Comparison of ENCODE assay signal across 1 cellular context in the genomic region with DNA sequence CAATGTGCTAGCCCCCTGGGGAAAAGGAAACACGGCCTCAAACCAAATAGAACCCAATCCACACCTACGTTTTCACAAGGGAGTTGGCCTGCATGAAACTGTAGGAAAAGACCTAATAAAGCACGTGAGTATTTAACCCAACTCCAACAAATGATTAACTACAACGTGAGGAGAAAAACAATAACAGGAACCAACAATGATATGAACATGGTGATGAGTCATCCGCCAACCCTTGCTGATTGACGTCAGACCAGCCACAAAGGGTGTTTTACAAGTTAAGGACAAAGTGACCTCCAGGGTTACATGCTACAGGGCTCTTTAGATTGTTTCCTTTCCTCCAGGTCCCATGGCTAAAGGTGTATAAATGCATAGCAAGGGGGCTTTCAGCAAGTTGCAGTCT.
TF ChIP-seq lines count a peak whose summit lies in the region.

No MANE protein-coding gene starts in this region.

TF ChIP-seq in GM12878, 131 proteins besides CTCF, POLR2A, EP300 and RAD21 (continued from another document and continues in another):
- TF ChIP-seq, protein P1, sequence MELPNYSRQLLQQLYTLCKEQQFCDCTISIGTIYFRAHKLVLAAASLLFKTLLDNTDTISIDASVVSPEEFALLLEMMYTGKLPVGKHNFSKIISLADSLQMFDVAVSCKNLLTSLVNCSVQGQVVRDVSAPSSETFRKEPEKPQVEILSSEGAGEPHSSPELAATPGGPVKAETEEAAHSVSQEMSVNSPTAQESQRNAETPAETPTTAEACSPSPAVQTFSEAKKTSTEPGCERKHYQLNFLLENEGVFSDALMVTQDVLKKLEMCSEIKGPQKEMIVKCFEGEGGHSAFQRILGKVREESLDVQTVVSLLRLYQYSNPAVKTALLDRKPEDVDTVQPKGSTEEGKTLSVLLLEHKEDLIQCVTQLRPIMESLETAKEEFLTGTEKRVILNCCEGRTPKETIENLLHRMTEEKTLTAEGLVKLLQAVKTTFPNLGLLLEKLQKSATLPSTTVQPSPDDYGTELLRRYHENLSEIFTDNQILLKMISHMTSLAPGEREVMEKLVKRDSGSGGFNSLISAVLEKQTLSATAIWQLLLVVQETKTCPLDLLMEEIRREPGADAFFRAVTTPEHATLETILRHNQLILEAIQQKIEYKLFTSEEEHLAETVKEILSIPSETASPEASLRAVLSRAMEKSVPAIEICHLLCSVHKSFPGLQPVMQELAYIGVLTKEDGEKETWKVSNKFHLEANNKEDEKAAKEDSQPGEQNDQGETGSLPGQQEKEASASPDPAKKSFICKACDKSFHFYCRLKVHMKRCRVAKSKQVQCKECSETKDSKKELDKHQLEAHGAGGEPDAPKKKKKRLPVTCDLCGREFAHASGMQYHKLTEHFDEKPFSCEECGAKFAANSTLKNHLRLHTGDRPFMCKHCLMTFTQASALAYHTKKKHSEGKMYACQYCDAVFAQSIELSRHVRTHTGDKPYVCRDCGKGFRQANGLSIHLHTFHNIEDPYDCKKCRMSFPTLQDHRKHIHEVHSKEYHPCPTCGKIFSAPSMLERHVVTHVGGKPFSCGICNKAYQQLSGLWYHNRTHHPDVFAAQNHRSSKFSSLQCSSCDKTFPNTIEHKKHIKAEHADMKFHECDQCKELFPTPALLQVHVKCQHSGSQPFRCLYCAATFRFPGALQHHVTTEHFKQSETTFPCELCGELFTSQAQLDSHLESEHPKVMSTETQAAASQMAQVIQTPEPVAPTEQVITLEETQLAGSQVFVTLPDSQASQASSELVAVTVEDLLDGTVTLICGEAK (IDR thresholded peaks at IDR 0.05; ENCODE audit: borderline replicate concordance) = no peak
- TF ChIP-seq RFX5 (IDR thresholded peaks at IDR 0.05; ENCODE audit: low read depth, low read length) (no peak), SP1 (IDR thresholded peaks at IDR 0.05; ENCODE audit: low read depth, low read length) (no peak), TARDBP (IDR thresholded peaks at IDR 0.05; ENCODE audit: borderline replicate concordance) (no peak), EED (IDR thresholded peaks at IDR 0.05; ENCODE audit: low read depth) (no peak), RCOR1 (conservative IDR thresholded peaks at IDR 0.05; ENCODE audit: low read depth, low read length) (no peak), HDAC2 (IDR thresholded peaks at IDR 0.05) (no peak), ELK1 (IDR thresholded peaks at IDR 0.05; ENCODE audit: low read depth, low read length) (no peak), DPF2 (IDR thresholded peaks at IDR 0.05) (peak; percentile 78), HDGF (IDR thresholded peaks at IDR 0.05) (no peak), RAD51 (IDR thresholded peaks at IDR 0.05) (0 out of 2 replicates have a peak, but pooled peaks have one; percentile 18), TAF1 (IDR thresholded peaks at IDR 0.05; ENCODE audit: borderline replicate concordance, low read depth, low read length) (no peak), RBBP5 (conservative IDR thresholded peaks at IDR 0.05) (no peak), STAT1 (conservative IDR thresholded peaks at IDR 0.05) (no peak), SREBF2 (IDR thresholded peaks at IDR 0.05; ENCODE audit: low read length) (no peak), SUPT20H (IDR thresholded peaks at IDR 0.05; ENCODE audit: borderline replicate concordance, control insufficient read depth, low read depth, low read length) (no peak), PBX3 (IDR thresholded peaks at IDR 0.05; ENCODE audit: insufficient replicate concordance, low read depth, low read length) (no peak), SREBF1 (IDR thresholded peaks at IDR 0.05; ENCODE audit: low read length) (no peak), POLR2AphosphoS2 (IDR thresholded peaks at IDR 0.05; ENCODE audit: low read depth, low read length) (no peak), ZNF384 (IDR thresholded peaks at IDR 0.05; ENCODE audit: borderline replicate concordance, low read depth, low read length) (no peak), NRF1 (conservative IDR thresholded peaks at IDR 0.05; ENCODE audit: low read depth, low read length) (no peak), FOS (IDR thresholded peaks at IDR 0.05; ENCODE audit: borderline replicate concordance, extremely low read depth, insufficient read length) (no peak), SPI1 (IDR thresholded peaks at IDR 0.05; ENCODE audit: borderline replicate concordance, insufficient read depth, low read depth, low read length) (no peak), POLR2AphosphoS5 (IDR thresholded peaks at IDR 0.05; ENCODE audit: low read length) (no peak), ZNF217 (IDR thresholded peaks at IDR 0.05) (no peak), SMAD5 (IDR thresholded peaks at IDR 0.05; ENCODE audit: low read depth) (no peak), CHD1 (IDR thresholded peaks at IDR 0.05; ENCODE audit: low read depth, low read length) (no peak), CHD2 (IDR thresholded peaks at IDR 0.05; ENCODE audit: borderline replicate concordance, low read depth, low read length) (peak; percentile 59; the same call in 1 of the 2 replicates), FOXM1 (IDR thresholded peaks at IDR 0.05; ENCODE audit: low read depth, low read length) (no peak), TCF3 (IDR thresholded peaks at IDR 0.05; ENCODE audit: borderline replicate concordance, insufficient read depth, low read depth, low read length) (no peak), IKZF1 (conservative IDR thresholded peaks at IDR 0.05) (peak; percentile 80), CREM (IDR thresholded peaks at IDR 0.05; ENCODE audit: low read depth) (peak; percentile 34; the same call in 1 of the 2 replicates), ZNF274 (IDR thresholded peaks at IDR 0.05; ENCODE audit: insufficient read depth, insufficient read length) (no peak), ATF2 (IDR thresholded peaks at IDR 0.05; ENCODE audit: low read length) (no peak), ETV6 (conservative IDR thresholded peaks at IDR 0.05 in 1 of 2, IDR thresholded peaks at IDR 0.05 in 1 of 2; ENCODE audit: borderline replicate concordance in 1 of 2, low read depth in 1 of 2) (no peak), REST (IDR thresholded peaks at IDR 0.05; ENCODE audit: low read depth, low read length) (no peak), POU2F2 (IDR thresholded peaks at IDR 0.05; ENCODE audit: borderline replicate concordance, low read depth, low read length) (no peak), CHD4 (IDR thresholded peaks at IDR 0.05) (no peak), YY1 (IDR thresholded peaks at IDR 0.05; ENCODE audit: low read depth, low read length) (no peak), BMI1 (IDR thresholded peaks at IDR 0.05; ENCODE audit: borderline replicate concordance) (no peak), ASH2L (IDR thresholded peaks at IDR 0.05; ENCODE audit: borderline replicate concordance, low read depth) (no peak), FOXK2 (IDR thresholded peaks at IDR 0.05) (no peak), ZBTB4 (CRISPR knock-in tag; IDR thresholded peaks at IDR 0.05) (no peak), NR2F1 (conservative IDR thresholded peaks at IDR 0.05) (peak; percentile 89), KDM1A (IDR thresholded peaks at IDR 0.05; ENCODE audit: borderline replicate concordance) (no peak), NFXL1 (IDR thresholded peaks at IDR 0.05; ENCODE audit: borderline replicate concordance) (no peak), MYB (IDR thresholded peaks at IDR 0.05; ENCODE audit: borderline replicate concordance, low read depth, low read length) (no peak), GABPA (IDR thresholded peaks at IDR 0.05; ENCODE audit: low read depth) (no peak), KAT2A (conservative IDR thresholded peaks at IDR 0.05; ENCODE audit: control insufficient read depth, low read depth, low read length) (no peak)
- TF ChIP-seq, protein P2, sequence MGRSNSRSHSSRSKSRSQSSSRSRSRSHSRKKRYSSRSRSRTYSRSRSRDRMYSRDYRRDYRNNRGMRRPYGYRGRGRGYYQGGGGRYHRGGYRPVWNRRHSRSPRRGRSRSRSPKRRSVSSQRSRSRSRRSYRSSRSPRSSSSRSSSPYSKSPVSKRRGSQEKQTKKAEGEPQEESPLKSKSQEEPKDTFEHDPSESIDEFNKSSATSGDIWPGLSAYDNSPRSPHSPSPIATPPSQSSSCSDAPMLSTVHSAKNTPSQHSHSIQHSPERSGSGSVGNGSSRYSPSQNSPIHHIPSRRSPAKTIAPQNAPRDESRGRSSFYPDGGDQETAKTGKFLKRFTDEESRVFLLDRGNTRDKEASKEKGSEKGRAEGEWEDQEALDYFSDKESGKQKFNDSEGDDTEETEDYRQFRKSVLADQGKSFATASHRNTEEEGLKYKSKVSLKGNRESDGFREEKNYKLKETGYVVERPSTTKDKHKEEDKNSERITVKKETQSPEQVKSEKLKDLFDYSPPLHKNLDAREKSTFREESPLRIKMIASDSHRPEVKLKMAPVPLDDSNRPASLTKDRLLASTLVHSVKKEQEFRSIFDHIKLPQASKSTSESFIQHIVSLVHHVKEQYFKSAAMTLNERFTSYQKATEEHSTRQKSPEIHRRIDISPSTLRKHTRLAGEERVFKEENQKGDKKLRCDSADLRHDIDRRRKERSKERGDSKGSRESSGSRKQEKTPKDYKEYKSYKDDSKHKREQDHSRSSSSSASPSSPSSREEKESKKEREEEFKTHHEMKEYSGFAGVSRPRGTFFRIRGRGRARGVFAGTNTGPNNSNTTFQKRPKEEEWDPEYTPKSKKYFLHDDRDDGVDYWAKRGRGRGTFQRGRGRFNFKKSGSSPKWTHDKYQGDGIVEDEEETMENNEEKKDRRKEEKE (IDR thresholded peaks at IDR 0.05) = no peak
